Comparison of ENCODE assay signal across 8 cellular contexts in the genomic region with DNA sequence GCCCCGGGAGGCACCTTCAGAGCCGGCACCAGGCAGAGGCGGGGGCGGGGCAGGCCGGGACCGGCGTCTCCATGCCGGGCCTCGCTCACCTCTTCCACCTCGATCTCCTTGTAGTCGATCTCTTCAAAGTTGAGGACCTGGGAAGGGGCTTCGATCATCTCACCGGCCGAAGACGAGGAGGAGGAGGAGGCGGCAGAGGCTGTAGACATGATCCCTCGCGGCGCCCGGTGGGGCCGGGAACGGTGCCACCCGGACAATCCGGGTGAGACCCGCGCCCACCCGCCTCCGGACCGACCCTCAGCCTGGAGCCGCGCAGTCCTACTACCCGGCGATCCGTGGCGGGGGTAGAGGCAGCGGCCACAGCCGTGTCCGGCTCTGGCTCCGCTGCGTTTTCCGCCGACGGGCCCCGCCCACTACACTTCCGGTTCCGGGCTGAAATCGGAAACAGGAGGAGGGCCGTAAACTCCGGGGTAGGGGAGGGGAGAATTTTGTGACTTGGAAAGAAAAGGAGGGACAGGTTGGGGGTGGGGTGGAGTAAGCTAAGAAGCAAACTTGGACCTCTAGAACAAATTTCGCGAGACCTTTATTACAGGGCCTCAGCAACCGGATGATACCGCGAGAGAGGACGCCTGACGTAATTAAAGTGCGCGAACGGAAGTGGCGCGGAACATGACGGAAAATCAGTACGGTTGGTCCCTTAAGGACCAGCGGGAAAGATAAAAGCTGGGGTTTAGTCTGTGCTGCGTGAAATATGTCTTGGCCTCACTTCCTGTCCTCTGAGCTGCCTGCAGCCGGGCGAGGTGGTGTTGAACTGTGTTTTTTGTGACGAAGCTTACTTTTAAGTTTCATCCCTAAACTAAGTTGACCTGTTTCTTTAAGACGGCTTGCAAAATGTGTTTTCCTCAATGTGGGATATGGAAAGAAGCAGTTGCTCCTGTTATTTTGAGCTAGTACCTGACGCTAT. TPM values are rescaled to one million over a fixed set of nuclear protein-coding genes. Genes with fewer than 3 reads are reported as not detected.
DNase-seq lines count a peak whose midpoint lies in the region; ATAC-seq, FAIRE-seq and TF ChIP-seq lines count a peak whose summit lies in the region.

A gene (minus strand): TSS at position 398 of the 964 bp plus-strand sequence. CDS start 189 bp downstream, at position 209.

- intact Hi-C loops in kidney (cut with DNase I) = no loop called here

- peak; percentile 90 for DNase-seq in AG20443 (ENCODE audit: low spot score)
- peak; percentile 62 for DNase-seq in NCI-H510A (lab: John Stamatoyannopoulos, UW)
- DNase-seq in activated CD4-positive, alpha-beta T cell treated with anti-CD3 and anti-CD28 coated beads for 1 hour = peak; percentile 92
- DNase-seq in chondrocyte (ENCODE audit: low spot score) = peak; percentile 94
- DNase-seq in kidney = peak; percentile 95
- DNase-seq in stimulated activated CD4-positive, alpha-beta T cell treated with anti-CD3 and anti-CD28 coated beads, Interleukin-15, amount 100 ng/mL, for 24 hours = peak; percentile 95

- H3K4me1 ChIP-seq in kidney (ENCODE audit: control insufficient read depth in 1 of 2, insufficient read depth in 1 of 2, low read depth in 1 of 2, low read length in 2 of 2) = peaks cover 0 to 2% of the 10 kb centered on the region in 2 donors

- no peaks in the 10 kb centered on the region for H3K9me3 ChIP-seq in kidney (ENCODE audit: control insufficient read depth in 1 of 2, low read length in 2 of 2)

- ATAC-seq in HG03432 (IDR thresholded peaks at IDR 0.05; ENCODE audit: unreplicated experiment) = peak; percentile 93

- TF ChIP-seq POLR2A in GM19099 (IDR thresholded peaks at IDR 0.05; ENCODE audit: extremely low read depth, insufficient read length, low read depth) = peak; percentile 86

- H3K4me1 Mint-ChIP-seq in chondrocyte (ENCODE audit: low read depth) = peaks cover 43% of the 10 kb centered on the region

- peak within 1 kb of the TSS; percentile 93 for H3K4me3 Mint-ChIP-seq in chondrocyte (ENCODE audit: unreplicated experiment)

- peaks cover 7% of the 10 kb centered on the region for H3K27me3 Mint-ChIP-seq in chondrocyte (ENCODE audit: low read depth)

- H3K9ac ChIP-seq in kidney (ENCODE audit: low read length in 2 of 2) = peak within 1 kb of the TSS; percentile 83 to 90

- no peaks in the 10 kb centered on the region for H3K9me3 Mint-ChIP-seq in chondrocyte (ENCODE audit: low read depth)

- H3K36me3 Mint-ChIP-seq in chondrocyte (ENCODE audit: low read depth) = no peaks in the 10 kb centered on the region

- H3K4me3 ChIP-seq in kidney (ENCODE audit: low read length in 2 of 2) = peak within 1 kb of the TSS; percentile 93

- H3K27ac ChIP-seq in kidney (ENCODE audit: low read depth in 2 of 2, low read length in 2 of 2) = peak within 1 kb of the TSS; percentile 94 to 97

- H3K27ac Mint-ChIP-seq in chondrocyte (ENCODE audit: unreplicated experiment) = peak within 1 kb of the TSS; percentile 98

- TF ChIP-seq CTCF in chondrocyte (IDR thresholded peaks at IDR 0.05) (no peak), kidney (IDR thresholded peaks at IDR 0.05; ENCODE audit: borderline replicate concordance, extremely low read depth, insufficient read depth) (no peak)

- FAIRE-seq in kidney (lab: Jason Lieb, UNC) = no peak

- H3K36me3 ChIP-seq in kidney (ENCODE audit: control insufficient read depth in 1 of 2, insufficient read depth in 2 of 2, low read length in 2 of 2) = no peaks in the 10 kb centered on the region

RNA-seq across cellular contexts. Expression of the gene that starts here (rescaled TPM):
- total RNA-seq in chondrocyte = 25.2 to 31.1 TPM (median 26.0 TPM) in 3 replicates
- total RNA-seq in kidney = 25.7 TPM
- 14.8 TPM for polyA plus RNA-seq in kidney (ENCODE audit: insufficient read depth, low read depth, low replicate concordance)

Comparison
In these comparisons a context has a peak if more than half of its experiments do, and no peak if none do; other contexts are left out.
1. Peak in every context shown above with its lines: DNase-seq, ATAC-seq, H3K4me3 ChIP-seq and H3K27ac ChIP-seq.